8 cellular contexts compared by ENCODE assay signal in the genomic region with DNA sequence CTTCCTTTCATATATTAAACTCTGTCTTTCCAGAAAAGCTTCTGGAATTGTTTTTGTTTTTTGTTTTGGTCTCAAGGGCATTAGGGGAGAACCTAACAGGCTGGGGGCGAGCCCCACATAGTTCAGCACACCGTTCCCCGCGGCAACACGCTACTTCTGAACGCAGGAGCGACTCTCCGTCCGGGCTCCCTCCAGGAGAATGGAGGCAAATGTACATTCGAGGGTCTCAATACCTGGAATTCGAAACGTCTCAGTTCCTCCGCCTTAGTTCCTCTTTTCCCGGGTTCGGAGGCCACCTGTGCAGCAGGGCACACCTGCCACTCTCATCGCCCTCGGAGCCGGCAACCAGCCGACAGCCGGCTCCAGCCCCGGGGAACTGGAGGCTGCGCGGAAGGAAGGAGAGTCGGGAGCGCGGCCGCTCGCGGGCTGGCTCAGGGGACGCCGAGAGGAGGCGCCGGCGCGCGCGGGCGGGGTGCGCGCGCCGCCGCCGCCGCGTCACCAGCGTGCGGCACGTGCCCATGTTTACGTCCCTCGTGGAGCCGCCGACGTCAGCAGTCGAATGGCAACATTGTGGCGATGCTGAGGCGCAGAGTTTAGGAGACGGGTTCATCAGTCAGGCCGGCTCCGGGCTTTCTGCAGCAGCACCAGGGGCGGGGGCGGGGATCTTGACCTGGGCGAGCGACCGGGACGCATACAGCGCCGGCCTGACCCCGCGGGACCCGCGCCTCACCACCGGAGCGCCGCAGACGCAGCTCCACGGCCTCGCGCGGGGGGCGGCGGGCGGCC. TPM values are rescaled to one million over a fixed set of nuclear protein-coding genes. Genes with fewer than 3 reads are reported as not detected.
DNase-seq lines count a peak whose midpoint lies in the region; ATAC-seq and TF ChIP-seq lines count a peak whose summit lies in the region.

JMY (plus strand) TSS at position 554 of the 786 bp plus-strand sequence. CDS start 520 bp downstream, outside the sequence.

- no peaks in the 10 kb centered on the region for H4K20me1 ChIP-seq in MM.1S (ENCODE audit: insufficient read depth, low read length)

- peaks cover 5% of the 10 kb centered on the region for H3K27me3 ChIP-seq in H7 (ENCODE audit: control insufficient read depth, insufficient read depth, low read length)
- H3K27me3 ChIP-seq in MM.1S (replicated peaks; ENCODE audit: insufficient read depth, low read length) = no peaks in the 10 kb centered on the region
- H3K27me3 ChIP-seq in ovary = no peaks in the 10 kb centered on the region
- H3K27me3 ChIP-seq in thoracic aorta (replicated peaks; ENCODE audit: insufficient read depth) = no peaks in the 10 kb centered on the region

- ATAC-seq in activated naive CD4-positive, alpha-beta T cell treated with anti-CD3 and anti-CD28 coated beads, Interleukin-2, amount 50 U/mL, for 72 hours = peak; percentile 71 to 81
- peak; percentile 90 for ATAC-seq in thoracic aorta (ENCODE audit: insufficient number of reproducible peaks, low FRiP score, low read depth)

- H3K9ac ChIP-seq in ES-I3 (ENCODE audit: low read depth, low read length) = peak within 1 kb of the TSS; percentile 84
- peak within 1 kb of the TSS; percentile 94 for H3K9ac ChIP-seq in MM.1S (ENCODE audit: low read length)

- peak; percentile 94 for DNase-seq in H7
- peak; percentile 91 for DNase-seq in MM.1S
- peak; percentile 83 for DNase-seq in SK-N-DZ (ENCODE audit: low spot score)
- peak; percentile 73 to 83 for DNase-seq in activated naive CD4-positive, alpha-beta T cell treated with anti-CD3 and anti-CD28 coated beads, Interleukin-2, amount 50 U/mL, for 72 hours (ENCODE audit: low spot score in 2 of 2)
- peak; percentile 88 for DNase-seq in glutamatergic neuron
- DNase-seq in ovary = peak; percentile 88 to 93 (median 90)
- DNase-seq in thoracic aorta (ENCODE audit: low spot score) = peak; percentile 41

- no peak for TF ChIP-seq CTCF in MM.1S (IDR thresholded peaks at IDR 0.05; ENCODE audit: low read length)
- no peak for TF ChIP-seq CTCF in glutamatergic neuron (IDR thresholded peaks at IDR 0.05; ENCODE audit: partially characterized antibody, unreplicated experiment)
- TF ChIP-seq CTCF in ovary (IDR thresholded peaks at IDR 0.05) = peak in 1 of 3 donors; percentile 18
- no peak for TF ChIP-seq CTCF in thoracic aorta (IDR thresholded peaks at IDR 0.05)

- H3K9me2 ChIP-seq in MM.1S (replicated peaks; ENCODE audit: insufficient read depth, low read length) = no peaks in the 10 kb centered on the region

- 0 to 1% (median 0%) methylated on average over 76 to 83 of the region's 83 CpGs for WGBS in ovary, 3 donors

- peak within 1 kb of the TSS; percentile 89 for H2AFZ ChIP-seq in MM.1S (ENCODE audit: low read length)

- no peaks in the 10 kb centered on the region for H3K36me3 ChIP-seq in ES-I3 (ENCODE audit: insufficient read depth, low read length)
- H3K36me3 ChIP-seq in H7 (replicated peaks; ENCODE audit: control insufficient read depth, insufficient read depth, low read length) = no peaks in the 10 kb centered on the region
- no peaks in the 10 kb centered on the region for H3K36me3 ChIP-seq in MM.1S (replicated peaks; ENCODE audit: insufficient read depth, low read length)
- no peaks in the 10 kb centered on the region for H3K36me3 ChIP-seq in ovary
- no peaks in the 10 kb centered on the region for H3K36me3 ChIP-seq in thoracic aorta

- peaks cover 40% of the 10 kb centered on the region for H3K79me2 ChIP-seq in MM.1S (ENCODE audit: low read length)

- peaks cover 22% of the 10 kb centered on the region for H3F3A ChIP-seq in MM.1S (ENCODE audit: insufficient read depth, low read length)

- peak; percentile 78 for TF ChIP-seq POLR2A in ovary (IDR thresholded peaks at IDR 0.05)

- H3K27ac Mint-ChIP-seq in activated naive CD4-positive, alpha-beta T cell treated with anti-CD3 and anti-CD28 coated beads, Interleukin-2, amount 50 U/mL, for 72 hours = peak within 1 kb of the TSS; percentile 99 to 100
- peak within 1 kb of the TSS; percentile 97 for H3K27ac Mint-ChIP-seq in glutamatergic neuron (ENCODE audit: unreplicated experiment)

- peak within 1 kb of the TSS; percentile 97 for H3K4me3 Mint-ChIP-seq in glutamatergic neuron (ENCODE audit: unreplicated experiment)

- H3K4me3 ChIP-seq in H7 (ENCODE audit: insufficient read depth, low read depth, low read length) (peak within 1 kb of the TSS; percentile 85), MM.1S (ENCODE audit: low read length) (peak within 1 kb of the TSS; percentile 85), ovary (peak within 1 kb of the TSS; percentile 59), thoracic aorta (peak within 1 kb of the TSS; percentile 83)

- H3K4me1 Mint-ChIP-seq in glutamatergic neuron (ENCODE audit: low read depth, unreplicated experiment) = peaks cover 8% of the 10 kb centered on the region

- peak within 1 kb of the TSS; percentile 82 for H3K4me2 ChIP-seq in MM.1S (ENCODE audit: low read depth, low read length)

- peak within 1 kb of the TSS; percentile 87 for H3K27ac ChIP-seq in MM.1S (ENCODE audit: low read length)
- peak within 1 kb of the TSS; percentile 94 to 96 for H3K27ac ChIP-seq in ovary
- peak within 1 kb of the TSS; percentile 71 to 82 for H3K27ac ChIP-seq in thoracic aorta

- H3K9me3 ChIP-seq in ES-I3 (ENCODE audit: control insufficient read depth, insufficient read depth, low read length) (no peaks in the 10 kb centered on the region), MM.1S (replicated peaks; ENCODE audit: insufficient read depth, low read length) (no peaks in the 10 kb centered on the region), ovary (no peaks in the 10 kb centered on the region), thoracic aorta (no peaks in the 10 kb centered on the region)

- TF ChIP-seq EP300 in ovary (IDR thresholded peaks at IDR 0.05) = no peak

- no peaks in the 10 kb centered on the region for H3K9me3 Mint-ChIP-seq in activated naive CD4-positive, alpha-beta T cell treated with anti-CD3 and anti-CD28 coated beads, Interleukin-2, amount 50 U/mL, for 72 hours
- H3K9me3 Mint-ChIP-seq in glutamatergic neuron (ENCODE audit: unreplicated experiment) = peaks cover 11% of the 10 kb centered on the region

- H3K4me1 ChIP-seq in ES-I3 (ENCODE audit: insufficient read depth, low read length) (no peaks in the 10 kb centered on the region), MM.1S (ENCODE audit: low read length) (0 out of 2 replicates have a peak, but pooled peaks cover 2% of the 10 kb centered on the region), ovary (ENCODE audit: insufficient read depth) (peaks cover 2% of the 10 kb centered on the region), thoracic aorta (ENCODE audit: control insufficient read depth in 1 of 2, low read depth in 2 of 2) (peaks cover 16 to 31% of the 10 kb centered on the region in 2 donors)

- peaks cover 16% of the 10 kb centered on the region for H3K27me3 Mint-ChIP-seq in glutamatergic neuron (ENCODE audit: unreplicated experiment)

- intact Hi-C loops in ovary (cut with DNase I) = loop anchor here in 1 of 4 donors (5.0 kb wide), 1 partner anchor 1172 kb away; the partner anchor contains the start of gene ZFYVE16

- peaks cover 10 to 15% of the 10 kb centered on the region in 2 donors for H3K36me3 Mint-ChIP-seq in activated naive CD4-positive, alpha-beta T cell treated with anti-CD3 and anti-CD28 coated beads, Interleukin-2, amount 50 U/mL, for 72 hours
- H3K36me3 Mint-ChIP-seq in glutamatergic neuron (ENCODE audit: unreplicated experiment) = no peaks in the 10 kb centered on the region

RNA-seq across cellular contexts. Expression of gene JMY, which starts in this region (rescaled TPM):
- 8.7 and 14.0 TPM in 2 replicates for total RNA-seq in H7 (2014; rRNA removed; shearing (Covaris generic))
- 7.1 and 8.2 TPM in 2 replicates for polyA plus RNA-seq in SK-N-DZ (2014; cell fraction: cytosol; rRNA removed)
- polyA plus RNA-seq in SK-N-DZ (2014; cell fraction: nucleus; rRNA removed) = 11.5 and 12.4 TPM in 2 replicates
- 10 to 100 TPM in 1 of 2 donors, 1 to 10 TPM in 1; 7.4 to 10.0 TPM for total RNA-seq in activated naive CD4-positive, alpha-beta T cell treated with anti-CD3 and anti-CD28 coated beads, Interleukin-2, amount 50 U/mL, for 72 hours
- total RNA-seq in glutamatergic neuron (ENCODE audit: unreplicated experiment) (22.2 TPM), ovary (10 to 100 TPM; 16.4 to 30.3 (median 22.1) TPM), thoracic aorta (10 to 100 TPM; 15.4 to 22.8 TPM)
- polyA plus RNA-seq in ovary = 10 to 100 TPM in 1 of 2 donors, 1 to 10 TPM in 1; 9.9 to 10.7 TPM

Comparison
In these comparisons a context has a peak if more than half of its experiments do, and no peak if none do; other contexts are left out.
1. Peak in every context shown above with its lines: DNase-seq, ATAC-seq, H3K4me3 ChIP-seq and H3K27ac ChIP-seq.
2. DNase-seq: peak in every context shown above with its lines; median percentile 94 in H7; 91 in MM.1S; 90 in ovary; 88 in glutamatergic neuron; 83 in SK-N-DZ; 78 in activated naive CD4-positive, alpha-beta T cell treated with anti-CD3 and anti-CD28 coated beads, Interleukin-2, amount 50 U/mL, for 72 hours; 41 in thoracic aorta.